Comparison of ENCODE assay signal across 24 cellular contexts in the genomic region with DNA sequence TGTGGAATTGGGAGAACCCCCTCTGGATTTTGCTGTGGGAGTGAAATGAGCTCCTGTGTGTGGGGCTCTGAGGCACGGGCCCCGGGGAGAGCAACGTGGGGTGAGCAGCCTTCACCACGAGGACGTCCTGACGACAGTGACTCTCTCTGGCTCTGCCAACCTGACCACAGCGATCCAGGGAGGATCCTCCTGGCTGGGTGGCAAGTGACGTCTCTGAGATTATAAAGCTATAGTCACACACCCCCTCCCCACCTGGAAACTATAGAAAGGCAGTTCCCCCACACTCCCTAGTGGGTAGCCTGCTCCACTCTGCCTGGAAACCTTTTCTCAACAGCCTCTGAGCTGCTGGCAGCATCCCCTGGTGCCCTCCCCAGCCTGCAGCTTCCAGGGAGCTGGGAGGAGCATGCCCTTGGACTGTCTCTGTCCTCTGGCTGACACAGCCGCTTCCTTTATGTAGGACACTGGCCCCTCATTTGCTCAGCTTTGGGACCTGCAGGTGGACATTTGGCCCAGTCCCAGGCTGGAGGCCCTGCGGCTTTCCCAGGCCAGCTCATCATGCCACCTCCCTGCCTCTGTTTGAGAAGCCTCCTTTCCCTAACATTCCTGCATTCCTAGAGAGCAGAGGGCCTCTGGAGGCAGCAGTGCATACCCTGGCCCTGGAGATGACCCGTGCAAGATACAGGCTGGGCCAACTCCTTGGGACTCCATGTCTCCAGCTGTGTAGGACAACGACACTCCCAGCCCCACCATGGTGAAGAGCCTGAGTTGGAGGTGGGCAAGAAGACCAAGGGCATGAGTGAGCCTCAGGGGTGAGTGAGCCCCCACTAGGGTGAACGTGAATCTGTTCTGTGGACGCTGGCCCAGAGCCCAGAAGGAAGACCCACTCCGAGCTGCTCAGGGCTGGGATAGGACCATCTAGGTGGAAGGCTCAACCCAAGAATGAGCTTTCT.
"Had no signal": no experiment of that assay in that cellular context is flagged by ENCODE, and none has a peak within 500 bp of the region (broad histone marks: within the 10 kb centered on the region; RNA-seq: fewer than 3 reads in every experiment).

No MANE protein-coding gene starts in this region.

- H3K4me1 ChIP-seq: psoas muscle, right lobe of liver, uterus had no signal

- H3K4me3 ChIP-seq: coronary artery, psoas muscle, right lobe of liver, skin epidermis, tibial nerve, uterus had no signal

- H3K27me3 ChIP-seq: right lobe of liver, uterus had no signal

- H3K27ac Mint-ChIP-seq: activated CD4-positive, alpha-beta T cell treated with anti-CD3 and anti-CD28 coated beads, Interleukin-2, amount 10 ng/mL, durations not matched to agents 7 days and 5 days; activated CD8-positive, alpha-beta T cell treated with anti-CD3 and anti-CD28 coated beads for 36 hours; activated naive CD8-positive, alpha-beta T cell treated with anti-CD3 and anti-CD28 coated beads for 36 hours; activated T-helper 2 cell treated with anti-CD3 and anti-CD28 coated beads, Interferon-gamma antibody, Interleukin-2, Interleukin-4, amounts not matched to agents 10 μg/mL and 5 μg/mL and 100 μg/mL, durations not matched to agents 14 hours and 24 hours and 36 hours; immature natural killer cell; nephron had no signal

- H3K36me3 Mint-ChIP-seq: activated naive CD8-positive, alpha-beta T cell treated with anti-CD3 and anti-CD28 coated beads for 36 hours; immature natural killer cell had no signal

- H3K9me3 Mint-ChIP-seq: activated CD4-positive, alpha-beta T cell treated with anti-CD3 and anti-CD28 coated beads, Interleukin-2, amount 10 ng/mL, durations not matched to agents 7 days and 5 days; activated CD8-positive, alpha-beta T cell treated with anti-CD3 and anti-CD28 coated beads for 36 hours; activated naive CD8-positive, alpha-beta T cell treated with anti-CD3 and anti-CD28 coated beads for 36 hours; activated T-helper 2 cell treated with anti-CD3 and anti-CD28 coated beads, Interferon-gamma antibody, Interleukin-2, Interleukin-4, amounts not matched to agents 10 μg/mL and 5 μg/mL and 100 μg/mL, durations not matched to agents 14 hours and 24 hours and 36 hours; nephron; stimulated activated naive CD8-positive, alpha-beta T cell treated with anti-CD3 and anti-CD28 coated beads, Interleukin-15, amount 100 ng/mL, for 72 hours had no signal

- H3K27me3 Mint-ChIP-seq: activated CD4-positive, alpha-beta T cell treated with anti-CD3 and anti-CD28 coated beads, Interleukin-2, amount 10 ng/mL, durations not matched to agents 7 days and 5 days had no signal

- H3K36me3 ChIP-seq: right lobe of liver, tibial nerve, uterus, WERI-Rb-1 had no signal

- H3K4me1 Mint-ChIP-seq: activated CD4-positive, alpha-beta T cell treated with anti-CD3 and anti-CD28 coated beads, Interleukin-2, amount 10 ng/mL, durations not matched to agents 7 days and 5 days; activated naive CD8-positive, alpha-beta T cell treated with anti-CD3 and anti-CD28 coated beads for 36 hours; immature natural killer cell; stimulated activated naive CD8-positive, alpha-beta T cell treated with anti-CD3 and anti-CD28 coated beads, Interleukin-15, amount 100 ng/mL, for 72 hours had no signal

- H3K4me3 Mint-ChIP-seq: activated CD4-positive, alpha-beta T cell treated with anti-CD3 and anti-CD28 coated beads, Interleukin-2, amount 10 ng/mL, durations not matched to agents 7 days and 5 days; activated CD8-positive, alpha-beta T cell treated with anti-CD3 and anti-CD28 coated beads for 36 hours; activated naive CD8-positive, alpha-beta T cell treated with anti-CD3 and anti-CD28 coated beads for 36 hours; immature natural killer cell; nephron; stimulated activated naive CD8-positive, alpha-beta T cell treated with anti-CD3 and anti-CD28 coated beads, Interleukin-15, amount 100 ng/mL, for 72 hours had no signal

- H3K27ac ChIP-seq: coronary artery, psoas muscle, right lobe of liver, skin epidermis, tibial nerve, uterus, WERI-Rb-1 had no signal

- H3K9me3 ChIP-seq: psoas muscle, right lobe of liver, tibial nerve, uterus had no signal

- DNase-seq: activated CD4-positive, alpha-beta T cell treated with anti-CD3 and anti-CD28 coated beads, Interleukin-2, amount 10 ng/mL, durations not matched to agents 7 days and 5 days; activated CD4-positive, CD25-positive, alpha-beta regulatory T cell treated with anti-CD3 and anti-CD28 coated beads, Interleukin-2, amount 50 U/mL, for 72 hours; activated CD8-positive, alpha-beta T cell treated with anti-CD3 and anti-CD28 coated beads for 36 hours; activated naive CD4-positive, alpha-beta T cell treated with Interleukin-2 at 50 U/mL for 16 hours; activated naive CD8-positive, alpha-beta T cell treated with anti-CD3 and anti-CD28 coated beads for 36 hours; activated T-cell treated with anti-CD3 and anti-CD28 coated beads, Interleukin-2, amount 50 U/mL, for 1 hour; erythroblast; foreskin melanocyte; immature natural killer cell; left ventricle myocardium superior; mammary epithelial cell; nucleus accumbens; psoas muscle; right lobe of liver; stimulated activated CD4-positive, alpha-beta T cell treated with anti-CD3 and anti-CD28 coated beads, Interleukin-1b, Interleukin-23, amount 100 ng/mL, for 48 hours; stimulated activated naive CD8-positive, alpha-beta T cell treated with anti-CD3 and anti-CD28 coated beads, Interleukin-15, amount 100 ng/mL, for 72 hours; T-helper 1 cell; uterus; WERI-Rb-1 had no signal
